ENCODE assay signal across 19 cellular contexts in the genomic region with DNA sequence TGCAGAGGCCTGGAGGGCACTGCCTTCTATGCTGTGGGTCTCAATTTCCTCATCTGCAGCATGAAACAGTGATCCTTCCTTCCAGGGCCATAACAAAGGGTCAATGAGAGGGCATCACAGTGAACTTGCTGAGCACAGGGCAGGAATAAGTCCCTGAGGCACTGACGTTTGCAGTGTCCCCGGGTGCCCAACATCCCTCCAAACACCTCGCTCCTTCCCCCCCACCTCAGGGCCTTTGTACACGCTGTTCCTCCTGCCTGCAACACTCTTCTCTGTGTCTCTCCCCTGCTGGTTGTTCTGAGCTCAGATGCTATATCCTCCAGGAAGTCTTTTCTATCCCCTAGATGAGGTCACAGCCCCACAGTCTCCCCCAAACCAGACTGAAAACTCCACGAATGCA.
"Had no signal": no experiment of that assay in that cellular context is flagged by ENCODE, and none has a peak within 500 bp of the region (broad histone marks: within the 10 kb centered on the region; RNA-seq: fewer than 3 reads in every experiment).

No MANE protein-coding gene starts in this region.

- H3K4me3 Mint-ChIP-seq: activated CD4-positive, alpha-beta memory T cell treated with anti-CD3 and anti-CD28 coated beads for 36 hours; activated CD4-positive, alpha-beta T cell treated with anti-CD3 and anti-CD28 coated beads, Interleukin-2, amount 10 ng/mL, durations not matched to agents 24 days and 14 days; activated naive CD8-positive, alpha-beta T cell treated with anti-CD3 and anti-CD28 coated beads, Interleukin-2, amount 50 U/mL, for 24 hours; activated T-cell treated with anti-CD3 and anti-CD28 coated beads, Interleukin-2, amount 50 U/mL, for 4 hours; central memory CD8-positive, alpha-beta T cell; T-helper 1 cell treated with Interleukin-12 subunit alpha and Interleukin-12 subunit beta and Interleukin-4 antibody, amounts not matched to agents 30 μg/mL and 1 μg/mL, for 36 hours; WTC11 had no signal

- H3K36me3 ChIP-seq: ascending aorta had no signal

- H3K4me3 ChIP-seq: ascending aorta, body of pancreas had no signal

- H3K27me3 ChIP-seq: ascending aorta, body of pancreas had no signal

- ATAC-seq: activated naive CD4-positive, alpha-beta T cell treated with anti-CD3 and anti-CD28 coated beads, Interleukin-2, amount 50 U/mL, for 72 hours; activated naive CD8-positive, alpha-beta T cell treated with anti-CD3 and anti-CD28 coated beads, Interleukin-2, amount 50 U/mL, for 24 hours; activated T-cell treated with anti-CD3 and anti-CD28 coated beads, Interleukin-2, amount 50 U/mL, for 4 hours; body of pancreas; PC-3; WTC11 had no signal

- H3K9me3 ChIP-seq: ascending aorta, body of pancreas had no signal

- H3K27ac Mint-ChIP-seq: activated CD4-positive, alpha-beta memory T cell treated with anti-CD3 and anti-CD28 coated beads for 36 hours; activated CD4-positive, alpha-beta T cell treated with anti-CD3 and anti-CD28 coated beads, Interleukin-2, amount 10 ng/mL, durations not matched to agents 24 days and 14 days; activated naive CD8-positive, alpha-beta T cell treated with anti-CD3 and anti-CD28 coated beads, Interleukin-2, amount 50 U/mL, for 24 hours; T-helper 1 cell treated with Interleukin-12 subunit alpha and Interleukin-12 subunit beta and Interleukin-4 antibody, amounts not matched to agents 30 μg/mL and 1 μg/mL, for 36 hours; WTC11 had no signal

- H3K27ac ChIP-seq: ascending aorta, body of pancreas had no signal

- H3K9me3 Mint-ChIP-seq: activated CD4-positive, alpha-beta memory T cell treated with anti-CD3 and anti-CD28 coated beads for 36 hours; activated CD4-positive, alpha-beta T cell treated with anti-CD3 and anti-CD28 coated beads, Interleukin-2, amount 10 ng/mL, durations not matched to agents 24 days and 14 days; activated naive CD4-positive, alpha-beta T cell treated with anti-CD3 and anti-CD28 coated beads, Interleukin-2, amount 50 U/mL, for 72 hours; activated naive CD8-positive, alpha-beta T cell treated with anti-CD3 and anti-CD28 coated beads, Interleukin-2, amount 50 U/mL, for 24 hours; activated T-cell treated with anti-CD3 and anti-CD28 coated beads, Interleukin-2, amount 50 U/mL, for 4 hours; central memory CD8-positive, alpha-beta T cell; T-helper 1 cell treated with Interleukin-12 subunit alpha and Interleukin-12 subunit beta and Interleukin-4 antibody, amounts not matched to agents 30 μg/mL and 1 μg/mL, for 36 hours; WTC11 had no signal

- H3K4me1 ChIP-seq: ascending aorta, body of pancreas had no signal

- H3K36me3 Mint-ChIP-seq: activated CD4-positive, alpha-beta memory T cell treated with anti-CD3 and anti-CD28 coated beads for 36 hours; activated naive CD4-positive, alpha-beta T cell treated with anti-CD3 and anti-CD28 coated beads, Interleukin-2, amount 50 U/mL, for 72 hours; WTC11 had no signal

- DNase-seq: activated CD4-positive, alpha-beta memory T cell treated with anti-CD3 and anti-CD28 coated beads for 36 hours; activated CD4-positive, alpha-beta T cell treated with anti-CD3 and anti-CD28 coated beads, Interleukin-2, amount 10 ng/mL, durations not matched to agents 24 days and 14 days; activated CD4-positive, CD25-positive, alpha-beta regulatory T cell treated with anti-CD3 and anti-CD28 coated beads, Interleukin-2, amount 50 U/mL, for 72 hours; activated CD8-positive, alpha-beta memory T cell treated with anti-CD3 and anti-CD28 coated beads for 24 hours; activated effector memory CD4-positive, alpha-beta T cell treated with anti-CD3 and anti-CD28 coated beads, Interleukin-2, amount 50 U/mL, for 16 hours; activated naive CD4-positive, alpha-beta T cell treated with Interleukin-2 at 50 U/mL for 16 hours; activated naive CD8-positive, alpha-beta T cell treated with anti-CD3 and anti-CD28 coated beads, Interleukin-2, amount 50 U/mL, for 24 hours; activated T-cell treated with anti-CD3 and anti-CD28 coated beads, Interleukin-2, amount 50 U/mL, for 4 hours; amniotic stem cell; Kasumi-1; NCI-H2029; PC-3; T-helper 9 cell had no signal

- H3K27me3 Mint-ChIP-seq: activated CD4-positive, alpha-beta memory T cell treated with anti-CD3 and anti-CD28 coated beads for 36 hours; central memory CD8-positive, alpha-beta T cell had no signal
